Comparison of ENCODE assay signal across 1 cellular context in the genomic region with DNA sequence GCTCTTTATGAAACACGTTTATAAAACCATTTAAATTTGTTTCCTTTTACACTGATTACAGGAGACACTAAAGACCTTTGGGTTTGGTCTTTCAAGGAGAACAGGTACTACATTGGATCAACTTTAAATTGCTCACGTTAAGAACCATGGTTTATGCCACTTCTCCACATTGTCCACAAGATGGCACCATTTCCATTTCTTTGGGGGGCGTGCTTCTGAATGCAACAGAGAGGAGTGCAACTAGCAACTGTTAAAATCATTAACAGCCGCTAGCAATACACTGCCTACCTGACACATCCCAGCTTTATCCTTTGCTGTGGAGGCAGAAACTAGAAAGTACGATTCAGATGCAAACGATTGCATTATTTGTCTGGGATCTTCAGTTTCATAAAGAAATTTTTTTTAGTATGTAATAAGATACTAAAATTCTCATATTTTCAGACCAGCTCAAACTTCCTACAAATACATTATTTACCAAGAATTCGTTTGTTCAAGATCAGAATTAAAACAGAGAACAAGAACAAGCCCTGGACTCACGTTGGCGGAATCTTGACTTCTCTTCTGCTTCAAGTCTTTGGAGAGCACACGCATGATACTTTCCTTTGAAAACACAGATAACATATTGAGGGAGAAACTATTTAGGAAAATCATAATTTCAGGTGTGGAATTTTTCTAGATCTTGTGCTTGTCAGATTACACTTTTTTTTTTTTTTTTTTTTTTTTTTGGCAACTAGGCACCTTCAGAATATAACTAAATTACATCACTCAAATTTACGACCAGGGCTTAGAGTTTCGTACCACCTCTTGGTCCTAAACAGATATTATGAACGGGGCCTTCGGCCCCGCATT.
TF ChIP-seq lines count a peak whose summit lies in the region.

No MANE protein-coding gene starts in this region.

TF ChIP-seq in HepG2, 621 proteins besides CTCF, POLR2A, EP300 and RAD21 (continues in another document):
- TF ChIP-seq ATRX (CRISPR knock-in tag; IDR thresholded peaks at IDR 0.05; ENCODE audit: borderline replicate concordance), result no peak
- TF ChIP-seq, protein P1, sequence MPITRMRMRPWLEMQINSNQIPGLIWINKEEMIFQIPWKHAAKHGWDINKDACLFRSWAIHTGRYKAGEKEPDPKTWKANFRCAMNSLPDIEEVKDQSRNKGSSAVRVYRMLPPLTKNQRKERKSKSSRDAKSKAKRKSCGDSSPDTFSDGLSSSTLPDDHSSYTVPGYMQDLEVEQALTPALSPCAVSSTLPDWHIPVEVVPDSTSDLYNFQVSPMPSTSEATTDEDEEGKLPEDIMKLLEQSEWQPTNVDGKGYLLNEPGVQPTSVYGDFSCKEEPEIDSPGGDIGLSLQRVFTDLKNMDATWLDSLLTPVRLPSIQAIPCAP (CRISPR knock-in tag; IDR thresholded peaks at IDR 0.05; ENCODE audit: low read depth), result no peak
- TF ChIP-seq, protein P2, sequence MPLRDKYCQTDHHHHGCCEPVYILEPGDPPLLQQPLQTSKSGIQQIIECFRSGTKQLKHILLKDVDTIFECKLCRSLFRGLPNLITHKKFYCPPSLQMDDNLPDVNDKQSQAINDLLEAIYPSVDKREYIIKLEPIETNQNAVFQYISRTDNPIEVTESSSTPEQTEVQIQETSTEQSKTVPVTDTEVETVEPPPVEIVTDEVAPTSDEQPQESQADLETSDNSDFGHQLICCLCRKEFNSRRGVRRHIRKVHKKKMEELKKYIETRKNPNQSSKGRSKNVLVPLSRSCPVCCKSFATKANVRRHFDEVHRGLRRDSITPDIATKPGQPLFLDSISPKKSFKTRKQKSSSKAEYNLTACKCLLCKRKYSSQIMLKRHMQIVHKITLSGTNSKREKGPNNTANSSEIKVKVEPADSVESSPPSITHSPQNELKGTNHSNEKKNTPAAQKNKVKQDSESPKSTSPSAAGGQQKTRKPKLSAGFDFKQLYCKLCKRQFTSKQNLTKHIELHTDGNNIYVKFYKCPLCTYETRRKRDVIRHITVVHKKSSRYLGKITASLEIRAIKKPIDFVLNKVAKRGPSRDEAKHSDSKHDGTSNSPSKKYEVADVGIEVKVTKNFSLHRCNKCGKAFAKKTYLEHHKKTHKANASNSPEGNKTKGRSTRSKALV (CRISPR knock-in tag; IDR thresholded peaks at IDR 0.05), result 0 out of 2 replicates have a peak, but pooled peaks have one; percentile 25
- TF ChIP-seq CBX2 (IDR thresholded peaks at IDR 0.05; ENCODE audit: low read depth, low read length), result 0 out of 2 replicates have a peak, but pooled peaks have one; percentile 31
- TF ChIP-seq CBX2 (CRISPR knock-in tag; IDR thresholded peaks at IDR 0.05; ENCODE audit: low read depth), result no peak
- TF ChIP-seq ZBTB3 (CRISPR knock-in tag; IDR thresholded peaks at IDR 0.05; ENCODE audit: borderline replicate concordance, low read depth), result no peak
- TF ChIP-seq CEBPG (CRISPR knock-in tag; IDR thresholded peaks at IDR 0.05), result 0 out of 2 replicates have a peak, but pooled peaks have one; percentile 14
- TF ChIP-seq, protein P3, sequence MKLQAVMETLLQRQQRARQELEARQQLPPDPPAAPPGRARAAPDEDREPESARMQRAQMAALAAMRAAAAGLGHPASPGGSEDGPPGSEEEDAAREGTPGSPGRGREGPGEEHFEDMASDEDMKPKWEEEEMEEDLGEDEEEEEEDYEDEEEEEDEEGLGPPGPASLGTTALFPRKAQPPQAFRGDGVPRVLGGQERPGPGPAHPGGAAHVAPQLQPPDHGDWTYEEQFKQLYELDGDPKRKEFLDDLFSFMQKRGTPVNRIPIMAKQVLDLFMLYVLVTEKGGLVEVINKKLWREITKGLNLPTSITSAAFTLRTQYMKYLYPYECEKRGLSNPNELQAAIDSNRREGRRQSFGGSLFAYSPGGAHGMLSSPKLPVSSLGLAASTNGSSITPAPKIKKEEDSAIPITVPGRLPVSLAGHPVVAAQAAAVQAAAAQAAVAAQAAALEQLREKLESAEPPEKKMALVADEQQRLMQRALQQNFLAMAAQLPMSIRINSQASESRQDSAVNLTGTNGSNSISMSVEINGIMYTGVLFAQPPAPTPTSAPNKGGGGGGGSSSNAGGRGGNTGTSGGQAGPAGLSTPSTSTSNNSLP (IDR thresholded peaks at IDR 0.05; ENCODE audit: low read depth, low read length), result peak; percentile 55; the same call in 1 of the 2 replicates
- TF ChIP-seq U2AF1 (optimal IDR thresholded peaks at IDR 0.05; ENCODE audit: low read depth, low read length), result no peak
- TF ChIP-seq, protein P4, sequence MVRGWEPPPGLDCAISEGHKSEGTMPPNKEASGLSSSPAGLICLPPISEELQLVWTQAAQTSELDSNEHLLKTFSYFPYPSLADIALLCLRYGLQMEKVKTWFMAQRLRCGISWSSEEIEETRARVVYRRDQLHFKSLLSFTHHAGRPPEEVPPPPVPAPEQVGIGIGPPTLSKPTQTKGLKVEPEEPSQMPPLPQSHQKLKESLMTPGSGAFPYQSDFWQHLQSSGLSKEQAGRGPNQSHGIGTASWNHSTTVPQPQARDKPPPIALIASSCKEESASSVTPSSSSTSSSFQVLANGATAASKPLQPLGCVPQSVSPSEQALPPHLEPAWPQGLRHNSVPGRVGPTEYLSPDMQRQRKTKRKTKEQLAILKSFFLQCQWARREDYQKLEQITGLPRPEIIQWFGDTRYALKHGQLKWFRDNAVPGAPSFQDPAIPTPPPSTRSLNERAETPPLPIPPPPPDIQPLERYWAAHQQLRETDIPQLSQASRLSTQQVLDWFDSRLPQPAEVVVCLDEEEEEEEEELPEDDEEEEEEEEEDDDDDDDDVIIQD (CRISPR knock-in tag; IDR thresholded peaks at IDR 0.05; ENCODE audit: low read depth), result 0 out of 2 replicates have a peak, but pooled peaks have one; percentile 20
- TF ChIP-seq, protein P5, sequence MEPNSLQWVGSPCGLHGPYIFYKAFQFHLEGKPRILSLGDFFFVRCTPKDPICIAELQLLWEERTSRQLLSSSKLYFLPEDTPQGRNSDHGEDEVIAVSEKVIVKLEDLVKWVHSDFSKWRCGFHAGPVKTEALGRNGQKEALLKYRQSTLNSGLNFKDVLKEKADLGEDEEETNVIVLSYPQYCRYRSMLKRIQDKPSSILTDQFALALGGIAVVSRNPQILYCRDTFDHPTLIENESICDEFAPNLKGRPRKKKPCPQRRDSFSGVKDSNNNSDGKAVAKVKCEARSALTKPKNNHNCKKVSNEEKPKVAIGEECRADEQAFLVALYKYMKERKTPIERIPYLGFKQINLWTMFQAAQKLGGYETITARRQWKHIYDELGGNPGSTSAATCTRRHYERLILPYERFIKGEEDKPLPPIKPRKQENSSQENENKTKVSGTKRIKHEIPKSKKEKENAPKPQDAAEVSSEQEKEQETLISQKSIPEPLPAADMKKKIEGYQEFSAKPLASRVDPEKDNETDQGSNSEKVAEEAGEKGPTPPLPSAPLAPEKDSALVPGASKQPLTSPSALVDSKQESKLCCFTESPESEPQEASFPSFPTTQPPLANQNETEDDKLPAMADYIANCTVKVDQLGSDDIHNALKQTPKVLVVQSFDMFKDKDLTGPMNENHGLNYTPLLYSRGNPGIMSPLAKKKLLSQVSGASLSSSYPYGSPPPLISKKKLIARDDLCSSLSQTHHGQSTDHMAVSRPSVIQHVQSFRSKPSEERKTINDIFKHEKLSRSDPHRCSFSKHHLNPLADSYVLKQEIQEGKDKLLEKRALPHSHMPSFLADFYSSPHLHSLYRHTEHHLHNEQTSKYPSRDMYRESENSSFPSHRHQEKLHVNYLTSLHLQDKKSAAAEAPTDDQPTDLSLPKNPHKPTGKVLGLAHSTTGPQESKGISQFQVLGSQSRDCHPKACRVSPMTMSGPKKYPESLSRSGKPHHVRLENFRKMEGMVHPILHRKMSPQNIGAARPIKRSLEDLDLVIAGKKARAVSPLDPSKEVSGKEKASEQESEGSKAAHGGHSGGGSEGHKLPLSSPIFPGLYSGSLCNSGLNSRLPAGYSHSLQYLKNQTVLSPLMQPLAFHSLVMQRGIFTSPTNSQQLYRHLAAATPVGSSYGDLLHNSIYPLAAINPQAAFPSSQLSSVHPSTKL (CRISPR knock-in tag; IDR thresholded peaks at IDR 0.05), result peak; percentile 13; the same call in 1 of the 2 replicates
- TF ChIP-seq HMGA1 (CRISPR knock-in tag; conservative IDR thresholded peaks at IDR 0.05), result no peak
- 0 out of 2 replicates have a peak, but pooled peaks have one; percentile 45 for TF ChIP-seq ZFP90 (CRISPR knock-in tag; IDR thresholded peaks at IDR 0.05; ENCODE audit: borderline replicate concordance)
- no peak for TF ChIP-seq ZNF672 (CRISPR knock-in tag; IDR thresholded peaks at IDR 0.05)
- TF ChIP-seq, protein P6, sequence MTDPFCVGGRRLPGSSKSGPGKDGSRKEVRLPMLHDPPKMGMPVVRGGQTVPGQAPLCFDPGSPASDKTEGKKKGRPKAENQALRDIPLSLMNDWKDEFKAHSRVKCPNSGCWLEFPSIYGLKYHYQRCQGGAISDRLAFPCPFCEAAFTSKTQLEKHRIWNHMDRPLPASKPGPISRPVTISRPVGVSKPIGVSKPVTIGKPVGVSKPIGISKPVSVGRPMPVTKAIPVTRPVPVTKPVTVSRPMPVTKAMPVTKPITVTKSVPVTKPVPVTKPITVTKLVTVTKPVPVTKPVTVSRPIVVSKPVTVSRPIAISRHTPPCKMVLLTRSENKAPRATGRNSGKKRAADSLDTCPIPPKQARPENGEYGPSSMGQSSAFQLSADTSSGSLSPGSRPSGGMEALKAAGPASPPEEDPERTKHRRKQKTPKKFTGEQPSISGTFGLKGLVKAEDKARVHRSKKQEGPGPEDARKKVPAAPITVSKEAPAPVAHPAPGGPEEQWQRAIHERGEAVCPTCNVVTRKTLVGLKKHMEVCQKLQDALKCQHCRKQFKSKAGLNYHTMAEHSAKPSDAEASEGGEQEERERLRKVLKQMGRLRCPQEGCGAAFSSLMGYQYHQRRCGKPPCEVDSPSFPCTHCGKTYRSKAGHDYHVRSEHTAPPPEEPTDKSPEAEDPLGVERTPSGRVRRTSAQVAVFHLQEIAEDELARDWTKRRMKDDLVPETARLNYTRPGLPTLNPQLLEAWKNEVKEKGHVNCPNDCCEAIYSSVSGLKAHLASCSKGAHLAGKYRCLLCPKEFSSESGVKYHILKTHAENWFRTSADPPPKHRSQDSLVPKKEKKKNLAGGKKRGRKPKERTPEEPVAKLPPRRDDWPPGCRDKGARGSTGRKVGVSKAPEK (CRISPR knock-in tag; IDR thresholded peaks at IDR 0.05; ENCODE audit: borderline replicate concordance), result no peak
- TF ChIP-seq SMC3 (IDR thresholded peaks at IDR 0.05; ENCODE audit: low read length), result peak; percentile 70
- TF ChIP-seq, protein P7, sequence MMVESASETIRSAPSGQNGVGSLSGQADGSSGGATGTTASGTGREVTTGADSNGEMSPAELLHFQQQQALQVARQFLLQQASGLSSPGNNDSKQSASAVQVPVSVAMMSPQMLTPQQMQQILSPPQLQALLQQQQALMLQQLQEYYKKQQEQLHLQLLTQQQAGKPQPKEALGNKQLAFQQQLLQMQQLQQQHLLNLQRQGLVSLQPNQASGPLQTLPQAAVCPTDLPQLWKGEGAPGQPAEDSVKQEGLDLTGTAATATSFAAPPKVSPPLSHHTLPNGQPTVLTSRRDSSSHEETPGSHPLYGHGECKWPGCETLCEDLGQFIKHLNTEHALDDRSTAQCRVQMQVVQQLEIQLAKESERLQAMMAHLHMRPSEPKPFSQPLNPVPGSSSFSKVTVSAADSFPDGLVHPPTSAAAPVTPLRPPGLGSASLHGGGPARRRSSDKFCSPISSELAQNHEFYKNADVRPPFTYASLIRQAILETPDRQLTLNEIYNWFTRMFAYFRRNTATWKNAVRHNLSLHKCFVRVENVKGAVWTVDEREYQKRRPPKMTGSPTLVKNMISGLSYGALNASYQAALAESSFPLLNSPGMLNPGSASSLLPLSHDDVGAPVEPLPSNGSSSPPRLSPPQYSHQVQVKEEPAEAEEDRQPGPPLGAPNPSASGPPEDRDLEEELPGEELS (CRISPR knock-in tag; IDR thresholded peaks at IDR 0.05), result no peak
- TF ChIP-seq STAG1 (CRISPR knock-in tag; IDR thresholded peaks at IDR 0.05), result peak; percentile 92
- no peak for TF ChIP-seq FOXK2 (IDR thresholded peaks at IDR 0.05)
- 0 out of 2 replicates have a peak, but pooled peaks have one; percentile 57 for TF ChIP-seq ZNF614 (CRISPR knock-in tag; IDR thresholded peaks at IDR 0.05; ENCODE audit: borderline replicate concordance)
- TF ChIP-seq RXRA (CRISPR knock-in tag; IDR thresholded peaks at IDR 0.05), result no peak
- TF ChIP-seq ZNF292 (CRISPR knock-in tag; IDR thresholded peaks at IDR 0.05; ENCODE audit: borderline replicate concordance, low read depth), result no peak
- peak; percentile 37; the same call in 1 of the 2 replicates for TF ChIP-seq FOXK1 (CRISPR knock-in tag; IDR thresholded peaks at IDR 0.05; ENCODE audit: borderline replicate concordance, low read depth)
- TF ChIP-seq, protein P8, sequence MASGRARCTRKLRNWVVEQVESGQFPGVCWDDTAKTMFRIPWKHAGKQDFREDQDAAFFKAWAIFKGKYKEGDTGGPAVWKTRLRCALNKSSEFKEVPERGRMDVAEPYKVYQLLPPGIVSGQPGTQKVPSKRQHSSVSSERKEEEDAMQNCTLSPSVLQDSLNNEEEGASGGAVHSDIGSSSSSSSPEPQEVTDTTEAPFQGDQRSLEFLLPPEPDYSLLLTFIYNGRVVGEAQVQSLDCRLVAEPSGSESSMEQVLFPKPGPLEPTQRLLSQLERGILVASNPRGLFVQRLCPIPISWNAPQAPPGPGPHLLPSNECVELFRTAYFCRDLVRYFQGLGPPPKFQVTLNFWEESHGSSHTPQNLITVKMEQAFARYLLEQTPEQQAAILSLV (CRISPR knock-in tag; IDR thresholded peaks at IDR 0.05; ENCODE audit: borderline replicate concordance), result no peak
- TF ChIP-seq TGIF2 (CRISPR knock-in tag; IDR thresholded peaks at IDR 0.05), result 0 out of 2 replicates have a peak, but pooled peaks have one; percentile 15
- no peak for TF ChIP-seq ZNF577 (CRISPR knock-in tag; IDR thresholded peaks at IDR 0.05; ENCODE audit: borderline replicate concordance, low read depth)
- TF ChIP-seq KDM2A (CRISPR knock-in tag; IDR thresholded peaks at IDR 0.05; ENCODE audit: borderline replicate concordance, low read depth), result no peak
- 0 out of 2 replicates have a peak, but pooled peaks have one; percentile 20 for TF ChIP-seq FOXJ3 (CRISPR knock-in tag; IDR thresholded peaks at IDR 0.05; ENCODE audit: borderline replicate concordance)
- TF ChIP-seq IKZF4 (CRISPR knock-in tag; IDR thresholded peaks at IDR 0.05; ENCODE audit: borderline replicate concordance, low read depth, not compliant biosample characterization), result no peak
- no peak for TF ChIP-seq NCOA5 (CRISPR knock-in tag; IDR thresholded peaks at IDR 0.05)
- TF ChIP-seq, protein P9, sequence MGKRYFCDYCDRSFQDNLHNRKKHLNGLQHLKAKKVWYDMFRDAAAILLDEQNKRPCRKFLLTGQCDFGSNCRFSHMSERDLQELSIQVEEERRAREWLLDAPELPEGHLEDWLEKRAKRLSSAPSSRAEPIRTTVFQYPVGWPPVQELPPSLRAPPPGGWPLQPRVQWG (CRISPR knock-in tag; IDR thresholded peaks at IDR 0.05; ENCODE audit: borderline replicate concordance, low read depth), result no peak
- TF ChIP-seq ZNF766 (CRISPR knock-in tag; IDR thresholded peaks at IDR 0.05; ENCODE audit: borderline replicate concordance), result 0 out of 2 replicates have a peak, but pooled peaks have one; percentile 48
- TF ChIP-seq, protein P10, sequence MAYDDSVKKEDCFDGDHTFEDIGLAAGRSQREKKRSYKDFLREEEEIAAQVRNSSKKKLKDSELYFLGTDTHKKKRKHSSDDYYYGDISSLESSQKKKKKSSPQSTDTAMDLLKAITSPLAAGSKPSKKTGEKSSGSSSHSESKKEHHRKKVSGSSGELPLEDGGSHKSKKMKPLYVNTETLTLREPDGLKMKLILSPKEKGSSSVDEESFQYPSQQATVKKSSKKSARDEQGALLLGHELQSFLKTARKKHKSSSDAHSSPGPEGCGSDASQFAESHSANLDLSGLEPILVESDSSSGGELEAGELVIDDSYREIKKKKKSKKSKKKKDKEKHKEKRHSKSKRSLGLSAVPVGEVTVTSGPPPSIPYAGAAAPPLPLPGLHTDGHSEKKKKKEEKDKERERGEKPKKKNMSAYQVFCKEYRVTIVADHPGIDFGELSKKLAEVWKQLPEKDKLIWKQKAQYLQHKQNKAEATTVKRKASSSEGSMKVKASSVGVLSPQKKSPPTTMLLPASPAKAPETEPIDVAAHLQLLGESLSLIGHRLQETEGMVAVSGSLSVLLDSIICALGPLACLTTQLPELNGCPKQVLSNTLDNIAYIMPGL (CRISPR knock-in tag; IDR thresholded peaks at IDR 0.05; ENCODE audit: borderline replicate concordance in 1 of 2, low read depth in 1 of 2), result 0 out of 4 replicates have a peak, but pooled peaks of 1 of the 2 experiments have one; percentile 20
